9 cellular contexts compared by ENCODE assay signal in genomic region chr3:143763568-143764162, GRCh38.
DNase-seq lines count a peak whose midpoint lies in the region; ATAC-seq and TF ChIP-seq lines count a peak whose summit lies in the region.
"Had no signal": no experiment of that assay in that cellular context is flagged by ENCODE, and none has a peak within 500 bp of the region (broad histone marks: within the 10 kb centered on the region; RNA-seq: fewer than 3 reads in every experiment).

No MANE protein-coding gene starts in this region.

- no peak overlapping the region for H3K4me3 Mint-ChIP-seq in glutamatergic neuron (ENCODE audit: unreplicated experiment)
- no peak overlapping the region for H3K4me3 Mint-ChIP-seq in T-helper 17 cell

- H3K9me3 ChIP-seq in A673 (ENCODE audit: low read depth, low read length, poor library complexity, severe bottlenecking), result no peaks in the 10 kb centered on the region
- H3K9me3 ChIP-seq in T-helper 17 cell (ENCODE audit: control insufficient read depth, low read length, poor library complexity, severe bottlenecking), result no peaks in the 10 kb centered on the region

- no peaks in the 10 kb centered on the region for H3K36me3 Mint-ChIP-seq in glutamatergic neuron (ENCODE audit: unreplicated experiment)
- peaks cover 5% of the 10 kb centered on the region for H3K36me3 Mint-ChIP-seq in T-helper 17 cell (ENCODE audit: low read depth)

- TF ChIP-seq CTCF in A673 (conservative IDR thresholded peaks at IDR 0.05; ENCODE audit: low read depth, low read length) (peak; percentile 53; the same call in 1 of the 2 replicates), GM10248 (IDR thresholded peaks at IDR 0.05; ENCODE audit: control extremely low read depth, extremely low read depth, low read depth, missing control alignments) (peak; percentile 23), RWPE1 (conservative IDR thresholded peaks at IDR 0.05; ENCODE audit: low read depth) (peak; percentile 38), glutamatergic neuron (IDR thresholded peaks at IDR 0.05; ENCODE audit: partially characterized antibody, unreplicated experiment) (peak; percentile 59)

- DNase-seq in A673 (ENCODE audit: low spot score) (no peak), GM10248 (ENCODE audit: extremely low spot score) (no peak), RWPE1 (ENCODE audit: low spot score) (peak; percentile 11), glutamatergic neuron (no peak), D341Med (ENCODE audit: low spot score) (no peak), T-helper 17 cell (no peak)
- no peak for DNase-seq in activated T-cell treated with anti-CD3 and anti-CD28 coated beads, Interleukin-2, amount 50 U/mL, for 48 hours
- DNase-seq: stimulated activated CD4-positive, alpha-beta T cell treated with anti-CD3 and anti-CD28 coated beads, Interleukin-12 subunit alpha, Interleukin-12 subunit beta, amount 100 ng/mL, for 4 hours had no signal

- no TSS peak for BruUV-seq in A673 (replicated peaks; lab: Mats Ljungman, UMichigan)

- ATAC-seq in T-helper 17 cell (no peak), HG02852 (IDR thresholded peaks at IDR 0.05; ENCODE audit: unreplicated experiment) (no peak)

- POLR2A ChIA-PET in A673 (lab: Charles Lee; ENCODE audit: low non-redundant PET) (no interaction called here), GM10248 (lab: Yijun Ruan, JAX) (no interaction called here), RWPE1 (lab: Yijun Ruan, JAX; ENCODE audit: low non-redundant PET) (no interaction called here)

- intact Hi-C loops in A673 (cut with micrococcal nuclease; ENCODE audit: unreplicated experiment), result loop anchor here (10.0 kb wide), 1 partner anchor 1179 kb away; no protein-coding TSS in a partner anchor

- CTCF ChIA-PET in A673 (lab: Charles Lee) (interaction anchor here (1.5 to 1.6 kb wide), 2 partner anchors 11 to 692 kb away, joined by 3 read pairs; no protein-coding TSS in a partner anchor), GM10248 (lab: Yijun Ruan, JAX) (interaction anchor here (0.7 to 1.6 kb wide), 6 partner anchors 9 to 934 kb away, joined by 3 to 4 read pairs (median 3); no protein-coding TSS in a partner anchor), RWPE1 (lab: Yijun Ruan, JAX) (interaction anchor here (0.5 to 0.8 kb wide), 12 partner anchors 17 to 909 kb away, joined by 3 to 6 read pairs (median 3); partner anchors contain the start of gene DIPK2A)

- H3K9me3 Mint-ChIP-seq in glutamatergic neuron (ENCODE audit: unreplicated experiment), result no peaks in the 10 kb centered on the region

- H3K27me3 Mint-ChIP-seq in glutamatergic neuron (ENCODE audit: unreplicated experiment) (peaks cover 3% of the 10 kb centered on the region), T-helper 17 cell (no peaks in the 10 kb centered on the region)

- H3K27me3 ChIP-seq in A673 (replicated peaks; ENCODE audit: insufficient read depth, low read depth, low read length, poor library complexity), result no peaks in the 10 kb centered on the region

- no peak overlapping the region for H3K4me3 ChIP-seq in A673 (ENCODE audit: low read depth, low read length, poor library complexity, severe bottlenecking)

- H3K27ac Mint-ChIP-seq in glutamatergic neuron (ENCODE audit: unreplicated experiment) (no peak overlapping the region), T-helper 17 cell (no peak overlapping the region)

- H3K4me1 Mint-ChIP-seq in glutamatergic neuron (ENCODE audit: low read depth, unreplicated experiment) (no peaks in the 10 kb centered on the region), T-helper 17 cell (peaks cover 8% of the 10 kb centered on the region)

- no peak overlapping the region for H3K27ac ChIP-seq in A673 (ENCODE audit: low read depth, low read length, poor library complexity, severe bottlenecking)
- no peak overlapping the region for H3K27ac ChIP-seq in RWPE1

- no peaks in the 10 kb centered on the region for H3K4me1 ChIP-seq in A673 (ENCODE audit: insufficient read depth, low read length, poor library complexity, severe bottlenecking)

- no peaks in the 10 kb centered on the region for H3K36me3 ChIP-seq in A673 (ENCODE audit: insufficient read depth, low read length, poor library complexity, severe bottlenecking)
